23 cellular contexts compared by ENCODE assay signal in the genomic region with DNA sequence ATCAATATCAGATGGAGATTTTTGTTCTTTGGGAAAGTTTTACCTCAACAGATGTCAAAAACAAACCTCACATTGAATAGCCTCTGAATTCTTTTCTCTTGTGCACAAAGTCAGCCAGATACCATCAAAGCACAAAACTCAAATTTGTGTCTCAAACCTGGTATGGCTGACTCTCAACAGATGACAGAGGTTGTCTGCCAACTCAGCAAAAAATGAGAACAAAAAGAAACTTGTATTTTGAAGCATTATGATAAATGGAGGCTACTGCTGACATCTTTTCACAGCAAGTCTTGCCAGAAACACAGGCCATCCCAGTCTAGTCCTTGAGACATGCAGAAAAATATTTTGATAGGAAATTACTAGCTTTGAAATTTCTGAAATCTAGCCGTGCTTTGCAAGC.
DNase-seq lines count a peak whose midpoint lies in the region; ATAC-seq, FAIRE-seq and TF ChIP-seq lines count a peak whose summit lies in the region.
"Had no signal": no experiment of that assay in that cellular context is flagged by ENCODE, and none has a peak within 500 bp of the region (broad histone marks: within the 10 kb centered on the region; RNA-seq: fewer than 3 reads in every experiment).

No MANE protein-coding gene starts in this region.

- dilution Hi-C loops in IMR-90 (cut with HindIII; ENCODE audit: low sequenced_read_pairs, unreplicated experiment), result no loop called here

- no peaks in the 10 kb centered on the region for H3K9me3 Mint-ChIP-seq in activated CD4-positive, alpha-beta T cell treated with anti-CD3 and anti-CD28 coated beads for 36 hours (ENCODE audit: low read depth)
- H3K9me3 Mint-ChIP-seq: CD4-positive, alpha-beta T cell; CD8-positive, alpha-beta T cell had no signal

- no peak overlapping the region for H4K5ac ChIP-seq in IMR-90 (ENCODE audit: low read depth, low read length)

- CTCF ChIA-PET in A549 (lab: Yijun Ruan, JAX) (interaction anchor here (2.5 kb wide), 1 partner anchor 18 kb away, joined by 9 read pairs; no protein-coding TSS in a partner anchor), IMR-90 (lab: Yijun Ruan, JAX) (no interaction called here), K562 (lab: Yijun Ruan, JAX; ENCODE audit: low intra/inter-chr PET ratio) (no interaction called here)
- CTCF ChIA-PET in activated CD4-positive, alpha-beta T cell treated with anti-CD3 and anti-CD28 coated beads for 36 hours (lab: Charles Lee), result no interaction called here

- TF ChIP-seq POLR2A in A549 (IDR thresholded peaks at IDR 0.05; ENCODE audit: low read length) (no peak), IMR-90 (IDR thresholded peaks at IDR 0.05; ENCODE audit: low read depth, low read length) (no peak), K562 (conservative IDR thresholded peaks at IDR 0.05) (no peak)

- H3K27ac ChIP-seq in A549, result no peak overlapping the region
- H3K27ac ChIP-seq in IMR-90 (ENCODE audit: insufficient read depth, low read length), result no peak overlapping the region
- H3K27ac ChIP-seq in K562 (ENCODE audit: extremely low read depth, low read depth, low read length), result no peak overlapping the region
- no peak overlapping the region for H3K27ac ChIP-seq in small intestine (ENCODE audit: low read depth in 1 of 2, low read length in 1 of 2)
- no peak overlapping the region for H3K27ac ChIP-seq in left ventricle myocardium inferior (replicated peaks)
- H3K27ac ChIP-seq: BLaER1 treated with 17β-estradiol and CSF1 and Interleukin-3, amounts not matched to agents 10 nM and 100 nM; C4-2B had no signal

- H3K9me3 ChIP-seq in A549 (no peaks in the 10 kb centered on the region), IMR-90 (ENCODE audit: control insufficient read depth, insufficient read depth, low read length) (no peaks in the 10 kb centered on the region), K562 (replicated peaks; ENCODE audit: control insufficient read depth, insufficient read depth, low read depth, low read length) (no peaks in the 10 kb centered on the region), small intestine (ENCODE audit: control insufficient read depth, low read depth) (no peaks in the 10 kb centered on the region), left ventricle myocardium inferior (replicated peaks) (no peaks in the 10 kb centered on the region)
- H3K9me3 ChIP-seq: Caco-2 had no signal

- no peak overlapping the region for H4K8ac ChIP-seq in IMR-90 (ENCODE audit: low read depth in 2 of 2, low read length in 2 of 2)

- POLR2A ChIA-PET in A549 (lab: Yijun Ruan, JAX) (no interaction called here), IMR-90 (lab: Charles Lee; ENCODE audit: unreplicated experiment) (no interaction called here), K562 (lab: Yijun Ruan, JAX) (no interaction called here)
- POLR2A ChIA-PET in activated CD4-positive, alpha-beta T cell treated with anti-CD3 and anti-CD28 coated beads for 36 hours (lab: Charles Lee), result no interaction called here

- no TSS peak for BruUV-seq in IMR-90 (replicated peaks; lab: Mats Ljungman, UMichigan)
- no TSS peak for BruUV-seq in K562 (replicated peaks; lab: Mats Ljungman, UMichigan)

- no peak overlapping the region for H3K23ac ChIP-seq in IMR-90 (ENCODE audit: low read depth, low read length)

- peaks cover 3% of the 10 kb centered on the region; the same call in 1 of the 2 replicates for H3K36me3 ChIP-seq in IMR-90 (ENCODE audit: control insufficient read depth, insufficient read depth, low read length)
- peaks cover 2% of the 10 kb centered on the region; the same call in 1 of the 3 replicates for H3K36me3 ChIP-seq in K562 (ENCODE audit: control insufficient read depth, insufficient read depth, low read length)
- H3K36me3 ChIP-seq in small intestine (ENCODE audit: control insufficient read depth in 2 of 2, insufficient read depth in 2 of 2, low read length in 2 of 2), result peaks cover 0 to 16% of the 10 kb centered on the region in 2 donors
- peaks cover 48% of the 10 kb centered on the region for H3K36me3 ChIP-seq in left ventricle myocardium inferior

- no peaks in the 10 kb centered on the region for H3K27me3 ChIP-seq in IMR-90 (ENCODE audit: control insufficient read depth, insufficient read depth, low read length)
- no peaks in the 10 kb centered on the region for H3K27me3 ChIP-seq in K562 (ENCODE audit: control insufficient read depth in 2 of 2, insufficient read depth in 2 of 2, low read length in 2 of 2)
- H3K27me3 ChIP-seq in small intestine (ENCODE audit: control insufficient read depth in 2 of 2, insufficient read depth in 2 of 2, low read length in 2 of 2), result no peaks in the 10 kb centered on the region
- H3K27me3 ChIP-seq in left ventricle myocardium inferior (ENCODE audit: low read depth), result no peaks in the 10 kb centered on the region
- H3K27me3 ChIP-seq: BLaER1 treated with 17β-estradiol and CSF1 and Interleukin-3, amounts not matched to agents 10 nM and 100 nM had no signal

- peaks cover 18% of the 10 kb centered on the region for H3K36me3 Mint-ChIP-seq in activated CD4-positive, alpha-beta T cell treated with anti-CD3 and anti-CD28 coated beads for 36 hours (ENCODE audit: low read depth)

- no peak overlapping the region for H2AK9ac ChIP-seq in IMR-90 (replicated peaks; ENCODE audit: low read depth, low read length, poor library complexity)

- in situ Hi-C loops in IMR-90 (cut with MboI; ENCODE audit: low sequenced_read_pairs), result no loop called here
- in situ Hi-C loops in K562 (cut with MboI), result no loop called here

- H2BK15ac ChIP-seq in IMR-90 (ENCODE audit: low read depth, low read length), result no peak overlapping the region

- 95% methylated on average over 1 of the region's 1 CpG for WGBS in A549 (ENCODE audit: missing lambda C conversion rate)
- WGBS in IMR-90 (ENCODE audit: extremely low coverage in 2 of 2, insufficient read length in 1 of 2), 2 experiments, result no CpG with 5 or more reads among the region's 1 CpG
- WGBS in K562 (ENCODE audit: insufficient coverage, low coverage, missing lambda C conversion rate), result 50% methylated on average over 1 of the region's 1 CpG
- 93 to 100% (median 96%) methylated on average over 1 of the region's 1 CpG for WGBS in small intestine, 3 donors

- no peak overlapping the region for H3K27ac Mint-ChIP-seq in activated CD4-positive, alpha-beta T cell treated with anti-CD3 and anti-CD28 coated beads for 36 hours
- H3K27ac Mint-ChIP-seq: B cell; CD4-positive, alpha-beta T cell; CD8-positive, alpha-beta T cell had no signal

- DNase-seq in A549 (ENCODE audit: low read depth in 1 of 2, low spot score in 1 of 2), result no peak
- DNase-seq in IMR-90, result no peak
- no peak for DNase-seq in K562 (ENCODE audit: extremely low read depth in 1 of 4, low spot score in 3 of 4)
- no peak for DNase-seq in small intestine
- no peak for DNase-seq in posterior vena cava (ENCODE audit: low spot score)
- DNase-seq in activated CD4-positive, alpha-beta T cell treated with anti-CD3 and anti-CD28 coated beads for 36 hours, result no peak
- no peak for DNase-seq in left ventricle myocardium inferior
- DNase-seq: 8988T; AML-193; Caco-2; Calu3; CD4-positive, alpha-beta T cell; CD8-positive, alpha-beta T cell; DMS79 treated with DMSO at 0.1 percent for 48 hours; GDM1 had no signal

- H3K9me1 ChIP-seq in IMR-90 (ENCODE audit: insufficient read depth, low read length) (no peaks in the 10 kb centered on the region), K562 (ENCODE audit: control insufficient read depth, insufficient read depth, low read length) (no peaks in the 10 kb centered on the region)

- H3K4me2 ChIP-seq in A549 (no peak overlapping the region), IMR-90 (ENCODE audit: low read depth, low read length) (no peak overlapping the region), K562 (ENCODE audit: insufficient read depth, low read length) (no peak overlapping the region)
- H3K4me2 ChIP-seq: BLaER1 treated with 17β-estradiol and CSF1 and Interleukin-3, amounts not matched to agents 10 nM and 100 nM had no signal

- H3K18ac ChIP-seq in IMR-90 (ENCODE audit: low read depth, low read length), result no peak overlapping the region

- TF ChIP-seq CTCF in A549 (IDR thresholded peaks at IDR 0.05) (no peak), IMR-90 (conservative IDR thresholded peaks at IDR 0.05; ENCODE audit: low read depth, low read length) (no peak), K562 (IDR thresholded peaks at IDR 0.05 in 2 of 3, conservative IDR thresholded peaks at IDR 0.05 in 1 of 3; ENCODE audit: insufficient read depth in 2 of 3, low read depth in 1 of 3, low read length in 3 of 3) (no peak), left ventricle myocardium inferior (IDR thresholded peaks at IDR 0.05; ENCODE audit: borderline replicate concordance) (no peak)

- no peak overlapping the region for H3K4me3 Mint-ChIP-seq in activated CD4-positive, alpha-beta T cell treated with anti-CD3 and anti-CD28 coated beads for 36 hours
- H3K4me3 Mint-ChIP-seq: B cell; CD4-positive, alpha-beta T cell; CD8-positive, alpha-beta T cell had no signal

- no peaks in the 10 kb centered on the region for H3K4me1 Mint-ChIP-seq in activated CD4-positive, alpha-beta T cell treated with anti-CD3 and anti-CD28 coated beads for 36 hours

- no peak overlapping the region for H2AK5ac ChIP-seq in IMR-90 (ENCODE audit: low read depth, low read length)

- TF ChIP-seq RAD21 in A549 (conservative IDR thresholded peaks at IDR 0.05 in 1 of 2, IDR thresholded peaks at IDR 0.05 in 1 of 2) (no peak), IMR-90 (IDR thresholded peaks at IDR 0.05; ENCODE audit: low read length) (no peak), K562 (CRISPR knock-in tag; conservative IDR thresholded peaks at IDR 0.05 in 1 of 2, IDR thresholded peaks at IDR 0.05 in 1 of 2) (no peak)

- H3K4me1 ChIP-seq in A549, result no peaks in the 10 kb centered on the region
- H3K4me1 ChIP-seq in IMR-90 (ENCODE audit: control insufficient read depth, insufficient read depth, low read length), result 0 out of 2 replicates have a peak, but pooled peaks cover 2% of the 10 kb centered on the region
- no peaks in the 10 kb centered on the region for H3K4me1 ChIP-seq in K562 (replicated peaks in 1 of 2; ENCODE audit: control insufficient read depth in 2 of 2, insufficient read depth in 2 of 2, low read length in 2 of 2)
- no peaks in the 10 kb centered on the region for H3K4me1 ChIP-seq in small intestine (ENCODE audit: control insufficient read depth in 2 of 2, insufficient read depth in 1 of 2, low read depth in 1 of 2, low read length in 1 of 2)
- H3K4me1 ChIP-seq in left ventricle myocardium inferior, result no peaks in the 10 kb centered on the region
- H3K4me1 ChIP-seq: Caco-2 had no signal

- H4K20me1 ChIP-seq in IMR-90 (ENCODE audit: insufficient read depth, low read length) (no peaks in the 10 kb centered on the region), K562 (replicated peaks; ENCODE audit: control insufficient read depth, insufficient read depth, low read length) (no peaks in the 10 kb centered on the region)
- H4K20me1 ChIP-seq: BLaER1 treated with 17β-estradiol and CSF1 and Interleukin-3, amounts not matched to agents 10 nM and 100 nM had no signal

- ATAC-seq in A549, result no peak
- ATAC-seq in IMR-90 (ENCODE audit: low read depth), result no peak
- no peak for ATAC-seq in K562
- no peak for ATAC-seq in activated CD4-positive, alpha-beta T cell treated with anti-CD3 and anti-CD28 coated beads for 36 hours
- ATAC-seq: CD8-positive, alpha-beta T cell; GM12878 had no signal

- no peaks in the 10 kb centered on the region for H3K79me1 ChIP-seq in IMR-90 (ENCODE audit: low read depth in 1 of 2, low read length in 2 of 2)

- no peak overlapping the region for H3K56ac ChIP-seq in IMR-90 (ENCODE audit: extremely low read depth, insufficient read depth, low read length)

- H3K79me2 ChIP-seq in K562 (ENCODE audit: control insufficient read depth, insufficient read depth, low read length), result no peaks in the 10 kb centered on the region

- H2BK20ac ChIP-seq in IMR-90 (ENCODE audit: low read depth, low read length), result no peak overlapping the region

- H3K4me3 ChIP-seq in A549 (no peak overlapping the region), IMR-90 (ENCODE audit: insufficient read depth, low read depth, low read length) (no peak overlapping the region), K562 (no peak overlapping the region), small intestine (ENCODE audit: low read depth in 1 of 2, low read length in 2 of 2) (no peak overlapping the region), left ventricle myocardium inferior (no peak overlapping the region)
- H3K4me3 ChIP-seq: BLaER1 treated with 17β-estradiol and CSF1 and Interleukin-3, amounts not matched to agents 10 nM and 100 nM; GM12878 had no signal

- intact Hi-C loops in IMR-90 (cut with micrococcal nuclease) (no loop called here), K562 (cut with micrococcal nuclease) (no loop called here), posterior vena cava (cut with DNase I) (no loop called here), left ventricle myocardium inferior (cut with micrococcal nuclease) (no loop called here)
- intact Hi-C loops in activated CD4-positive, alpha-beta T cell treated with anti-CD3 and anti-CD28 coated beads for 36 hours (cut with DNase I, micrococcal nuclease), result no loop called here

- no peak for TF ChIP-seq EP300 in A549 (IDR thresholded peaks at IDR 0.05)
- no peak for TF ChIP-seq EP300 in K562 (IDR thresholded peaks at IDR 0.05; ENCODE audit: low read length)

- no peaks in the 10 kb centered on the region for H3K27me3 Mint-ChIP-seq in activated CD4-positive, alpha-beta T cell treated with anti-CD3 and anti-CD28 coated beads for 36 hours
- H3K27me3 Mint-ChIP-seq: B cell; CD4-positive, alpha-beta T cell had no signal

- H3K14ac ChIP-seq in IMR-90 (replicated peaks; ENCODE audit: low read depth, low read length), result no peak overlapping the region

- no peak overlapping the region for H2BK5ac ChIP-seq in IMR-90 (ENCODE audit: low read depth, low read length, poor library complexity, severe bottlenecking)

- peak; percentile 73 for FAIRE-seq in A549 (lab: Jason Lieb, UNC)
- no peak for FAIRE-seq in K562 (lab: Jason Lieb, UNC)
- FAIRE-seq in small intestine (lab: Jason Lieb, UNC), result peak; percentile 26
- FAIRE-seq: A204.1, D721Med, GM12878, GM12892, GM18507 had no signal

- no peak overlapping the region for H2BK120ac ChIP-seq in IMR-90 (ENCODE audit: low read depth, low read length)

- H2AFZ ChIP-seq in IMR-90 (replicated peaks; ENCODE audit: low read length, poor library complexity) (no peak overlapping the region), K562 (ENCODE audit: low read depth, low read length) (no peak overlapping the region)

- no peak overlapping the region for H4K91ac ChIP-seq in IMR-90 (ENCODE audit: insufficient read depth, low read depth, low read length)

- H3K4ac ChIP-seq in IMR-90 (ENCODE audit: low read depth, low read length), result no peak overlapping the region

- H3K9ac ChIP-seq in IMR-90 (ENCODE audit: low read depth, low read length) (no peak overlapping the region), K562 (ENCODE audit: insufficient read depth in 1 of 2, low read depth in 2 of 2, low read length in 2 of 2) (no peak overlapping the region)
- H3K9ac ChIP-seq: BLaER1 treated with 17β-estradiol and CSF1 and Interleukin-3, amounts not matched to agents 10 nM and 100 nM had no signal

Comparison
In these comparisons a context has a peak if more than half of its experiments do, and no peak if none do; other contexts are left out.
1. Of the 35 proteins assayed by ChIP-seq in both K562 and A549: peak only in K562: none; only in A549: none; in both: MAFK; in neither: 34.